ENCODE assay signal across 20 cellular contexts in genomic region chr4:70920592-70920991, GRCh38. TPM values are rescaled to one million over a fixed set of nuclear protein-coding genes. Genes with fewer than 3 reads are reported as not detected.
A peak's percentile ranks its signal among the peaks of the same experiment; 100 is the strongest.
DNase-seq lines count a peak whose midpoint lies in the region; ATAC-seq and TF ChIP-seq lines count a peak whose summit lies in the region.
"Had no signal": no experiment of that assay in that cellular context is flagged by ENCODE, and none has a peak within 500 bp of the region (broad histone marks: within the 10 kb centered on the region; RNA-seq: fewer than 3 reads in every experiment).

No MANE protein-coding gene starts in this region.

- no peaks in the 10 kb centered on the region for H3K9me3 ChIP-seq in HEK293 (ENCODE audit: control insufficient read depth, insufficient read depth, low read depth, low read length)
- H3K9me3 ChIP-seq: A549, BE2C, HAP-1 had no signal

- POLR2A ChIA-PET in HEK293 (lab: Yijun Ruan, JAX) = no interaction called here

- DNase-seq in OCI-M1 (lab: John Stamatoyannopoulos, UW) = peak; percentile 12
- DNase-seq in activated T-cell treated with anti-CD3 and anti-CD28 coated beads, Interleukin-2, amount 50 U/mL, for 4 hours = no peak
- DNase-seq: 8988T; ACHN; AML-193; BE2C; CD4-positive, alpha-beta T cell; CD8-positive, alpha-beta memory T cell; DMS 273 treated with DMSO at 0.1 percent for 48 hours; DMS79; GF-D8; GOT3 had no signal

- no peak for ATAC-seq in HG03439 (IDR thresholded peaks at IDR 0.05; ENCODE audit: unreplicated experiment)
- ATAC-seq in activated T-cell treated with anti-CD3 and anti-CD28 coated beads, Interleukin-2, amount 50 U/mL, for 4 hours = no peak
- ATAC-seq in HG03378 (IDR thresholded peaks at IDR 0.05; ENCODE audit: unreplicated experiment) = no peak
- ATAC-seq: A549 had no signal

- no peaks in the 10 kb centered on the region for H3K4me1 ChIP-seq in HEK293 (ENCODE audit: control insufficient read depth, insufficient read depth, low read length)
- H3K4me1 ChIP-seq: BE2C had no signal

- no peak for TF ChIP-seq CTCF in HEK293 (tag by site-specific recombination; IDR thresholded peaks at IDR 0.05)

- no peak overlapping the region for H3K27ac ChIP-seq in HEK293 (ENCODE audit: extremely low read depth, low read depth, low read length)
- H3K27ac ChIP-seq: A549; BLaER1 treated with 17β-estradiol and CSF1 and Interleukin-3, amounts not matched to agents 10 nM and 100 nM had no signal

- H3K4me1 Mint-ChIP-seq in dendritic cell treated with granulocyte-macrophage colony-stimulating factor and Interleukin-4, amounts not matched to agents 40 ng/mL and 50 ng/mL, for 4 days (ENCODE audit: low read depth) = peaks cover 15% of the 10 kb centered on the region
- H3K4me1 Mint-ChIP-seq in activated T-cell treated with anti-CD3 and anti-CD28 coated beads, Interleukin-2, amount 50 U/mL, for 4 hours (ENCODE audit: low read depth) = peaks cover 3% of the 10 kb centered on the region

- intact Hi-C loops in dendritic cell treated with granulocyte-macrophage colony-stimulating factor and Interleukin-4, amounts not matched to agents 40 ng/mL and 50 ng/mL, for 4 days (cut with micrococcal nuclease) = no loop called here

- CTCF ChIA-PET in HEK293 (lab: Yijun Ruan, JAX) = no interaction called here

- no peaks in the 10 kb centered on the region for H3K27me3 Mint-ChIP-seq in dendritic cell treated with granulocyte-macrophage colony-stimulating factor and Interleukin-4, amounts not matched to agents 40 ng/mL and 50 ng/mL, for 4 days
- no peaks in the 10 kb centered on the region for H3K27me3 Mint-ChIP-seq in activated T-cell treated with anti-CD3 and anti-CD28 coated beads, Interleukin-2, amount 50 U/mL, for 4 hours (ENCODE audit: low read depth)
- H3K27me3 Mint-ChIP-seq: CD4-positive, alpha-beta T cell; CD8-positive, alpha-beta memory T cell had no signal

- H3K27ac Mint-ChIP-seq in dendritic cell treated with granulocyte-macrophage colony-stimulating factor and Interleukin-4, amounts not matched to agents 40 ng/mL and 50 ng/mL, for 4 days = peak overlapping the region; percentile 16
- H3K27ac Mint-ChIP-seq: CD4-positive, alpha-beta T cell; CD8-positive, alpha-beta memory T cell had no signal

- no peaks in the 10 kb centered on the region; a peak in 1 of 3 replicates for H3K36me3 ChIP-seq in HEK293 (ENCODE audit: control insufficient read depth in 2 of 2, insufficient read depth in 1 of 2, low read length in 2 of 2)
- H3K36me3 ChIP-seq: BE2C, HAP-1 had no signal

- peaks cover 8% of the 10 kb centered on the region for H3K36me3 Mint-ChIP-seq in dendritic cell treated with granulocyte-macrophage colony-stimulating factor and Interleukin-4, amounts not matched to agents 40 ng/mL and 50 ng/mL, for 4 days (ENCODE audit: low read depth)
- peaks cover 3% of the 10 kb centered on the region for H3K36me3 Mint-ChIP-seq in activated T-cell treated with anti-CD3 and anti-CD28 coated beads, Interleukin-2, amount 50 U/mL, for 4 hours (ENCODE audit: insufficient read depth)

- H3K9me3 Mint-ChIP-seq in dendritic cell treated with granulocyte-macrophage colony-stimulating factor and Interleukin-4, amounts not matched to agents 40 ng/mL and 50 ng/mL, for 4 days = peaks cover 9% of the 10 kb centered on the region
- no peaks in the 10 kb centered on the region for H3K9me3 Mint-ChIP-seq in activated T-cell treated with anti-CD3 and anti-CD28 coated beads, Interleukin-2, amount 50 U/mL, for 4 hours
- H3K9me3 Mint-ChIP-seq: CD4-positive, alpha-beta T cell had no signal

- no peak overlapping the region for H3K4me3 Mint-ChIP-seq in dendritic cell treated with granulocyte-macrophage colony-stimulating factor and Interleukin-4, amounts not matched to agents 40 ng/mL and 50 ng/mL, for 4 days
- no peak overlapping the region for H3K4me3 Mint-ChIP-seq in activated T-cell treated with anti-CD3 and anti-CD28 coated beads, Interleukin-2, amount 50 U/mL, for 4 hours
- H3K4me3 Mint-ChIP-seq: CD14-positive monocyte; CD4-positive, alpha-beta T cell; CD8-positive, alpha-beta memory T cell had no signal

- H3K4me3 ChIP-seq in HEK293 (ENCODE audit: low read depth, low read length) = no peak overlapping the region
- H3K4me3 ChIP-seq: A549; BLaER1 treated with 17β-estradiol and CSF1 and Interleukin-3, amounts not matched to agents 10 nM and 100 nM; HAP-1 had no signal

TF ChIP-seq in HEK293, 187 proteins besides CTCF, POLR2A, EP300 and RAD21:
- TF ChIP-seq SETDB1 (IDR thresholded peaks at IDR 0.05; ENCODE audit: insufficient read length, low read length) = peak; percentile 85
- TF ChIP-seq PRDM2 (tag by site-specific recombination; IDR thresholded peaks at IDR 0.05; ENCODE audit: borderline replicate concordance) = no peak
- TF ChIP-seq ZNF221 (tag by site-specific recombination; IDR thresholded peaks at IDR 0.05; ENCODE audit: borderline replicate concordance) = no peak
- no peak for TF ChIP-seq ZBTB49 (tag by site-specific recombination; IDR thresholded peaks at IDR 0.05; ENCODE audit: low read depth)
- no peak for TF ChIP-seq ZBTB6 (tag by site-specific recombination; IDR thresholded peaks at IDR 0.05)

RNA-seq across cellular contexts. Expression of gene MOB1B, which starts 18.4 kb away (rescaled TPM):
- 10 to 100 TPM; 15.9 to 18.5 (median 17.2) TPM for total RNA-seq in activated T-cell treated with anti-CD3 and anti-CD28 coated beads, Interleukin-2, amount 50 U/mL, for 4 hours
